ENCODE assay signal across 8 cellular contexts in the genomic region with DNA sequence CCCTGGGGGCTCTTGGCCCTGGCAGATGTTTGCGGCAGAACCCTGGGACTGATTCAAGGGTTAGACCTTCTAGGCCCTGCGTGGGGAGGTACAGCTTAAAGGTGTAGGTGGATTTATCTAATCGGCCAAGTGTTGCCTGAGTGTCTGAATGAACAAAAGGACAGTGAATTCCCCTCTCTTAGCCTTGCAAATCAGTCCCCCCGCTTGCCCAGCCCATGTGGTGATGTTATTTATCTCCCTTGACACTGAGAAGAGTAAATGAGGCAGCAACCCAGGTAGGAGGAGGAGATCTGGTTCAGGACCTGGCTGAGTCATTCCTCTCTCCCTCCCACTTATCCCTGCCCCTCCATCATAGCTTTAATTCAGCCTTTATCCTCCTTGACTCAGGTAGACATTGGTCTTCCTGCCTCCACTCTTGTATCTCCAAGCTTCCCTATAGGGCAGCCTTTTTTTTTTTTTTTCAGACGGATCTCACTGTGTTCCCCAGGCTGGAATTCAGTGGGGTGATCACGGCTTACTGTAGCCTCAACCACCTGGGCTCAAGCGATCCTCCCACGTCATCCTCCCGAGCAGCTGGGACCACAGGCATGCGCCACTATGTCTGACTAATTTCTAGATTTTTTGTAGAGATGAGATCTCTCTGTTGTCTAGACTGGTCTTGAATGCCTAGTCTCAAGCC. TPM values are rescaled to one million over a fixed set of nuclear protein-coding genes. Genes with fewer than 3 reads are reported as not detected.
A peak's percentile ranks its signal among the peaks of the same experiment; 100 is the strongest.
DNase-seq lines count a peak whose midpoint lies in the region; ATAC-seq and TF ChIP-seq lines count a peak whose summit lies in the region.

No MANE protein-coding gene starts in this region.

- H3K9ac ChIP-seq in HUES48 (ENCODE audit: low read depth, low read length), result no peak overlapping the region

- no peak for TF ChIP-seq EP300 in suprapubic skin (IDR thresholded peaks at IDR 0.05)

- no peaks in the 10 kb centered on the region for H3K36me3 ChIP-seq in HUES48 (ENCODE audit: control insufficient read depth, insufficient read depth, low read length)
- H3K36me3 ChIP-seq in suprapubic skin, result no peaks in the 10 kb centered on the region
- no peaks in the 10 kb centered on the region for H3K36me3 ChIP-seq in prostate gland

- H3K4me1 ChIP-seq in HUES48 (ENCODE audit: control insufficient read depth, insufficient read depth, low read length) (peaks cover 34% of the 10 kb centered on the region), suprapubic skin (peaks cover 35% of the 10 kb centered on the region), prostate gland (replicated peaks) (no peaks in the 10 kb centered on the region)

- TF ChIP-seq CTCF in GM12865 (IDR thresholded peaks at IDR 0.05; ENCODE audit: insufficient read depth, low read depth, low read length, missing control alignments) (no peak), suprapubic skin (IDR thresholded peaks at IDR 0.05) (no peak), prostate gland (IDR thresholded peaks at IDR 0.05) (no peak)

- TF ChIP-seq POLR2A in suprapubic skin (IDR thresholded peaks at IDR 0.05) (no peak), prostate gland (IDR thresholded peaks at IDR 0.05) (no peak)

- peak; percentile 56 for DNase-seq in GM12865 (ENCODE audit: low read depth)
- DNase-seq in suprapubic skin (ENCODE audit: low spot score in 2 of 2), result no peak
- DNase-seq in prostate gland (ENCODE audit: low spot score), result no peak
- DNase-seq in Kasumi-1 (lab: John Stamatoyannopoulos, UW), result no peak
- no peak for DNase-seq in amygdala (lab: John Stamatoyannopoulos, UW)

- ATAC-seq in GM21526 (IDR thresholded peaks at IDR 0.05; ENCODE audit: low FRiP score, unreplicated experiment), result peak; percentile 76
- ATAC-seq in esophagus mucosa, result peak; percentile 46

- H3K4me3 ChIP-seq in GM12865 (ENCODE audit: low read depth, low read length), result no peak overlapping the region
- H3K4me3 ChIP-seq in HUES48 (ENCODE audit: low read depth, low read length), result no peak overlapping the region
- H3K4me3 ChIP-seq in suprapubic skin, result no peak overlapping the region
- no peak overlapping the region for H3K4me3 ChIP-seq in prostate gland

- H3K27ac ChIP-seq in HUES48 (ENCODE audit: low read depth, low read length) (peak overlapping the region; percentile 81), suprapubic skin (no peak overlapping the region), prostate gland (no peak overlapping the region)

- H3K27me3 ChIP-seq in HUES48 (ENCODE audit: control insufficient read depth, insufficient read depth, low read length) (no peaks in the 10 kb centered on the region), suprapubic skin (no peaks in the 10 kb centered on the region), prostate gland (replicated peaks; ENCODE audit: insufficient read depth) (no peaks in the 10 kb centered on the region)

- WGBS in suprapubic skin, result 42% methylated on average over 10 of the region's 10 CpGs
- 81% methylated on average over 10 of the region's 10 CpGs for WGBS in prostate gland

- intact Hi-C loops in prostate gland (cut with DNase I), result no loop called here

- H3K9me3 ChIP-seq in HUES48 (ENCODE audit: control insufficient read depth, insufficient read depth, low read length), result no peaks in the 10 kb centered on the region
- H3K9me3 ChIP-seq in suprapubic skin, result no peaks in the 10 kb centered on the region
- no peaks in the 10 kb centered on the region for H3K9me3 ChIP-seq in prostate gland

RNA-seq across cellular contexts. Expression of a gene that starts 54.7 kb away (rescaled TPM):
- total RNA-seq in esophagus mucosa, result 16.1 TPM
- 10 to 100 TPM; 12.8 to 26.5 (median 17.7) TPM for total RNA-seq in suprapubic skin
- total RNA-seq in prostate gland, result 10 to 100 TPM; 50.2 to 71.6 TPM
